Comparison of ENCODE assay signal across 25 cellular contexts in the genomic region with DNA sequence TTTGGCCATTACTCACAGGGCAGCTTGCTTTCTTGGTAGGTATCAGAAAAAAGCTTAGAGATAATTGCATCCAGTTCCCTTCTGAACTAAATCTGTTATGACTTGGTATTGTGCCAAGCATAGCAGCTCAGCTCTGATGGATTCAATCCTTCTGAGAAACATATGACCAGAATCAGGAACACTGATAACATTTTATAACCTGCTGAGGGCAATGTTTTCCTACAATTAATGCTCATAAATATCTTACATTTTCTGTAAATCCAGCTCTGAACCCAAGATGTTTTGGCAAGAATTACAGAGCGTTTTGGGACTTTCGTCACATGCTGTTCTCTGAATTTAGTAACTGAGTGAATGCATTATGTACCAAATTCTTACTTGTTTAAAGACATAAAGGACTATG.
DNase-seq lines count a peak whose midpoint lies in the region; ATAC-seq, FAIRE-seq and TF ChIP-seq lines count a peak whose summit lies in the region.
"Had no signal": no experiment of that assay in that cellular context is flagged by ENCODE, and none has a peak within 500 bp of the region (broad histone marks: within the 10 kb centered on the region; RNA-seq: fewer than 3 reads in every experiment).

No MANE protein-coding gene starts in this region.

- H3K4me3 ChIP-seq in fibroblast of mammary gland (ENCODE audit: control insufficient read depth, low read depth, low read length) (no peak overlapping the region), small intestine (ENCODE audit: low read depth in 1 of 2, low read length in 2 of 2) (no peak overlapping the region), gastroesophageal sphincter (no peak overlapping the region)
- H3K4me3 ChIP-seq: esophagus muscularis mucosa, GM23248, heart right ventricle, lower lobe of right lung, spleen, stomach, upper lobe of right lung had no signal

- ATAC-seq in gastroesophageal sphincter (no peak), GM18520 (IDR thresholded peaks at IDR 0.05; ENCODE audit: unreplicated experiment) (no peak)
- ATAC-seq: activated CD4-positive, CD25-positive, alpha-beta regulatory T cell treated with anti-CD3 and anti-CD28 coated beads, Interleukin-2, amount 50 U/mL, for 24 hours; effector memory CD8-positive, alpha-beta T cell; heart right ventricle; lower lobe of right lung; upper lobe of right lung had no signal

- no peak for FAIRE-seq in small intestine (lab: Jason Lieb, UNC)
- FAIRE-seq: islet of Langerhans had no signal

- 15 to 39% (median 28%) methylated on average over 2 of the region's 2 CpGs for WGBS in small intestine, 3 donors
- 41 to 42% methylated on average over 2 of the region's 2 CpGs for WGBS in gastroesophageal sphincter (ENCODE audit: low coverage in 1 of 2), 2 donors

- peaks cover 0 to 2% of the 10 kb centered on the region in 2 donors for H3K4me1 ChIP-seq in small intestine (ENCODE audit: control insufficient read depth in 2 of 2, insufficient read depth in 1 of 2, low read depth in 1 of 2, low read length in 1 of 2)
- no peaks in the 10 kb centered on the region for H3K4me1 ChIP-seq in gastroesophageal sphincter
- H3K4me1 ChIP-seq: BE2C, esophagus muscularis mucosa, lower lobe of right lung, stomach, upper lobe of right lung had no signal

- in situ Hi-C loops in G401 (cut with HindIII; ENCODE audit: low sequenced_read_pairs), result no loop called here

- peak; percentile 4 for DNase-seq in G401 (ENCODE audit: low spot score)
- DNase-seq in OCI-M1 (lab: John Stamatoyannopoulos, UW), result peak; percentile 12
- DNase-seq in fibroblast of mammary gland (ENCODE audit: low read depth), result peak; percentile 24
- DNase-seq in small intestine, result peak; percentile 16
- DNase-seq in activated CD4-positive, alpha-beta T cell treated with anti-CD3 and anti-CD28 coated beads for 4 hours, result no peak
- DNase-seq: activated naive CD4-positive, alpha-beta T cell; activated T-cell treated with anti-CD3 and anti-CD28 coated beads, Interleukin-2, amount 50 U/mL, for 24 hours; amygdala; BE2C; effector memory CD8-positive, alpha-beta T cell; GM23248; heart right ventricle; lower lobe of right lung; NCI-H146; RPMI8226; spleen; stimulated activated CD4-positive, alpha-beta T cell treated with anti-CD3 and anti-CD28 coated beads, Interleukin-4, amount 100 ng/mL, for 4 hours; stomach; T1000; upper lobe of right lung had no signal

- no peak overlapping the region for H3K27ac ChIP-seq in small intestine (ENCODE audit: low read depth in 1 of 2, low read length in 1 of 2)
- H3K27ac ChIP-seq in gastroesophageal sphincter, result no peak overlapping the region
- H3K27ac ChIP-seq: esophagus muscularis mucosa, GM23248, heart right ventricle, lower lobe of right lung, spleen, stomach, upper lobe of right lung had no signal

- TF ChIP-seq EP300 in gastroesophageal sphincter (IDR thresholded peaks at IDR 0.05), result no peak

- H3K36me3 ChIP-seq in small intestine (ENCODE audit: control insufficient read depth in 2 of 2, insufficient read depth in 2 of 2, low read length in 2 of 2) (no peaks in the 10 kb centered on the region), gastroesophageal sphincter (no peaks in the 10 kb centered on the region)
- H3K36me3 ChIP-seq: BE2C, esophagus muscularis mucosa, heart right ventricle, lower lobe of right lung, spleen, stomach, upper lobe of right lung had no signal

- TF ChIP-seq POLR2A in gastroesophageal sphincter (IDR thresholded peaks at IDR 0.05), result no peak

- H3K27me3 ChIP-seq in small intestine (ENCODE audit: control insufficient read depth in 2 of 2, insufficient read depth in 2 of 2, low read length in 2 of 2) (no peaks in the 10 kb centered on the region), gastroesophageal sphincter (no peaks in the 10 kb centered on the region)
- H3K27me3 ChIP-seq: BE2C, esophagus muscularis mucosa, spleen, stomach, upper lobe of right lung had no signal

- H3K9me3 ChIP-seq in small intestine (ENCODE audit: control insufficient read depth, low read depth) (no peaks in the 10 kb centered on the region), gastroesophageal sphincter (no peaks in the 10 kb centered on the region)
- H3K9me3 ChIP-seq: BE2C, esophagus muscularis mucosa, heart right ventricle, lower lobe of right lung, spleen, stomach, upper lobe of right lung had no signal

- TF ChIP-seq CTCF in fibroblast of mammary gland (conservative IDR thresholded peaks at IDR 0.05; ENCODE audit: control insufficient read depth, insufficient read depth, low read depth, low read length) (no peak), gastroesophageal sphincter (IDR thresholded peaks at IDR 0.05) (no peak)

Comparison
In these comparisons a context has a peak if more than half of its experiments do, and no peak if none do; other contexts are left out.
1. DNase-seq: peak in G401 (single experiment), OCI-M1 (single experiment), fibroblast of mammary gland (single experiment) and small intestine (single experiment); none in activated CD4-positive, alpha-beta T cell treated with anti-CD3 and anti-CD28 coated beads for 4 hours (0 of 2).